Comparison of ENCODE assay signal across 8 cellular contexts in genomic region chr3:129182390-129183180, GRCh38. TPM values are rescaled to one million over a fixed set of nuclear protein-coding genes. Genes with fewer than 3 reads are reported as not detected.
DNase-seq lines count a peak whose midpoint lies in the region; ATAC-seq, FAIRE-seq and TF ChIP-seq lines count a peak whose summit lies in the region.

No MANE protein-coding gene starts in this region.

- H3K9me3 ChIP-seq in SU-DHL-6 (ENCODE audit: insufficient read depth, low read length) (no peaks in the 10 kb centered on the region), endothelial cell of umbilical vein (replicated peaks; ENCODE audit: control insufficient read depth, insufficient read depth, low read length) (no peaks in the 10 kb centered on the region)

- H3K4me3 ChIP-seq in SU-DHL-6 (ENCODE audit: insufficient read depth, low read length, poor library complexity, severe bottlenecking) (peak overlapping the region; percentile 88), endothelial cell of umbilical vein (replicated peaks in 1 of 3; ENCODE audit: insufficient read depth in 1 of 3, low read depth in 1 of 3, low read length in 3 of 3) (peak overlapping the region; percentile 82 to 96 (median 88))

- intact Hi-C loops in endothelial cell of umbilical vein (cut with micrococcal nuclease) = loop anchor here (1.0 to 5.0 kb wide), 5 partner anchors 21 to 135 kb away; partner anchors contain the start of genes ISY1 and RAB43

- H3K4me3 Mint-ChIP-seq in naive thymus-derived CD8-positive, alpha-beta T cell = peak overlapping the region; percentile 91 to 99 (median 96)

- CTCF ChIA-PET in endothelial cell of umbilical vein (lab: Charles Lee) = interaction anchor here (1.1 to 2.0 kb wide), 6 partner anchors 10 to 212 kb away, joined by 3 to 9 read pairs (median 4); partner anchors contain the start of gene RAB43

- no peak for TF ChIP-seq CTCF in SU-DHL-6 (IDR thresholded peaks at IDR 0.05; ENCODE audit: insufficient read depth, low read length, poor library complexity, severe bottlenecking)
- TF ChIP-seq CTCF in endothelial cell of umbilical vein (IDR thresholded peaks at IDR 0.05; ENCODE audit: extremely low read depth in 1 of 2, insufficient read depth in 1 of 2, low read depth in 1 of 2, low read length in 2 of 2) = no peak

- no peaks in the 10 kb centered on the region for H3K27me3 ChIP-seq in SU-DHL-6 (ENCODE audit: low read length)
- no peaks in the 10 kb centered on the region for H3K27me3 ChIP-seq in endothelial cell of umbilical vein (ENCODE audit: control insufficient read depth in 2 of 2, insufficient read depth in 2 of 2, low read length in 2 of 2)

- H3K9me2 ChIP-seq in SU-DHL-6 (replicated peaks; ENCODE audit: insufficient read depth, low read length) = no peaks in the 10 kb centered on the region

- H3K27ac Mint-ChIP-seq in naive thymus-derived CD8-positive, alpha-beta T cell = peak overlapping the region; percentile 92 to 100 (median 98)

- H2AFZ ChIP-seq in SU-DHL-6 (ENCODE audit: low read depth, low read length, severe bottlenecking) (no peak overlapping the region), endothelial cell of umbilical vein (ENCODE audit: low read depth, low read length) (no peak overlapping the region)

- no peaks in the 10 kb centered on the region for H3K9me3 Mint-ChIP-seq in naive thymus-derived CD8-positive, alpha-beta T cell

- TSS peak; percentile 37 for BruUV-seq in endothelial cell of umbilical vein (replicated peaks; lab: Mats Ljungman, UMichigan)

- H3K36me3 Mint-ChIP-seq in naive thymus-derived CD8-positive, alpha-beta T cell = peaks cover 8 to 48% (median 14%) of the 10 kb centered on the region in 3 donors

- H3K27me3 Mint-ChIP-seq in naive thymus-derived CD8-positive, alpha-beta T cell = no peaks in the 10 kb centered on the region

- H3K79me2 ChIP-seq in SU-DHL-6 (ENCODE audit: insufficient read depth, low read length) = peaks cover 70% of the 10 kb centered on the region
- H3K79me2 ChIP-seq in endothelial cell of umbilical vein (ENCODE audit: control insufficient read depth, insufficient read depth, low read length) = peaks cover 67% of the 10 kb centered on the region

- FAIRE-seq in endothelial cell of umbilical vein (lab: Jason Lieb, UNC) = no peak

- H3K36me3 ChIP-seq in SU-DHL-6 (ENCODE audit: low read length) = peaks cover 17% of the 10 kb centered on the region
- H3K36me3 ChIP-seq in endothelial cell of umbilical vein (ENCODE audit: control insufficient read depth in 2 of 2, extremely low read depth in 1 of 2, insufficient read depth in 2 of 2, low read length in 2 of 2) = peaks cover 1 to 5% of the 10 kb centered on the region in 2 experiments

- H3K9ac ChIP-seq in SU-DHL-6 (ENCODE audit: low read length) (peak overlapping the region; percentile 98), endothelial cell of umbilical vein (replicated peaks; ENCODE audit: extremely low read depth, insufficient read depth, low read length) (peak overlapping the region; percentile 99)

- DNase-seq in stimulated activated CD4-positive, alpha-beta T cell treated with anti-CD3 and anti-CD28 coated beads, Interleukin-15, amount 100 ng/mL, for 24 hours = peak; percentile 43
- DNase-seq in stimulated activated CD4-positive, alpha-beta T cell treated with anti-CD3 and anti-CD28 coated beads, Interleukin-12 subunit alpha, Interleukin-12 subunit beta, amount 100 ng/mL, for 4 hours = no peak
- peak; percentile 52 for DNase-seq in endothelial cell of umbilical vein (ENCODE audit: low read depth, low spot score)
- DNase-seq in naive thymus-derived CD8-positive, alpha-beta T cell = peak in 3 of 10 donors; percentile 32 to 40 (median 37)
- DNase-seq in NCI-H2227 (lab: John Stamatoyannopoulos, UW; ENCODE audit: unreplicated experiment) = no peak

- dilution Hi-C loops in endothelial cell of umbilical vein (cut with MboI; ENCODE audit: extremely low pct_ligation_motif_present, low sequenced_read_pairs) = no loop called here

- H4K20me1 ChIP-seq in SU-DHL-6 (ENCODE audit: low read depth, low read length) (peaks cover 30% of the 10 kb centered on the region), endothelial cell of umbilical vein (replicated peaks; ENCODE audit: control insufficient read depth, extremely low read depth, insufficient read depth, low read length) (peaks cover 7% of the 10 kb centered on the region)

- H3K4me2 ChIP-seq in SU-DHL-6 (ENCODE audit: low read depth, low read length, poor library complexity, severe bottlenecking) (peak overlapping the region; percentile 89), endothelial cell of umbilical vein (ENCODE audit: insufficient read depth, low read length) (peak overlapping the region; percentile 96)

- H3K9me1 ChIP-seq in endothelial cell of umbilical vein (replicated peaks; ENCODE audit: control insufficient read depth, extremely low read depth, insufficient read depth, low read length) = no peaks in the 10 kb centered on the region

- no peaks in the 10 kb centered on the region; the same call in 1 of the 2 replicates for H3F3A ChIP-seq in SU-DHL-6 (ENCODE audit: insufficient read depth)

- no peak for ATAC-seq in naive thymus-derived CD8-positive, alpha-beta T cell
- ATAC-seq in GM21447 (IDR thresholded peaks at IDR 0.05; ENCODE audit: unreplicated experiment) (no peak), HG03175 (IDR thresholded peaks at IDR 0.05; ENCODE audit: unreplicated experiment) (no peak)

- peaks cover 40% of the 10 kb centered on the region for H3K4me1 ChIP-seq in endothelial cell of umbilical vein (ENCODE audit: control insufficient read depth, extremely low read depth, insufficient read depth, low read length)

- H3K4me1 Mint-ChIP-seq in naive thymus-derived CD8-positive, alpha-beta T cell = peaks cover 15 to 62% (median 47%) of the 10 kb centered on the region in 4 donors

- POLR2A ChIA-PET in endothelial cell of umbilical vein (lab: Charles Lee) = interaction anchor here (1.8 kb wide), 1 partner anchor 13 kb away, joined by 7 read pairs; no protein-coding TSS in a partner anchor
- POLR2A ChIA-PET in naive thymus-derived CD8-positive, alpha-beta T cell (lab: Charles Lee) = interaction anchor here (0.5 to 4.9 kb wide), 28 partner anchors 7 to 212 kb away, joined by 3 to 93 read pairs (median 5); partner anchors contain the start of genes CFAP92, COPG1, HMCES and RAB43

- TF ChIP-seq POLR2A in endothelial cell of umbilical vein (IDR thresholded peaks at IDR 0.05; ENCODE audit: low read depth, low read length) = no peak

- peak overlapping the region; percentile 75 for H3K27ac ChIP-seq in SU-DHL-6 (ENCODE audit: low read depth, low read length)
- H3K27ac ChIP-seq in endothelial cell of umbilical vein (ENCODE audit: insufficient read depth, low read depth, low read length) = peak overlapping the region; percentile 87

TF ChIP-seq in endothelial cell of umbilical vein, 7 proteins besides CTCF, POLR2A, EP300 and RAD21:
- TF ChIP-seq MYC (IDR thresholded peaks at IDR 0.05; ENCODE audit: low read depth, low read length) (no peak), JUN (IDR thresholded peaks at IDR 0.05; ENCODE audit: borderline replicate concordance, insufficient read depth, insufficient read length, low read depth) (no peak), FOS (IDR thresholded peaks at IDR 0.05; ENCODE audit: borderline replicate concordance, insufficient read depth, low read length) (no peak), EZH2 (IDR thresholded peaks at IDR 0.05; ENCODE audit: borderline replicate concordance, low read depth, low read length, severe bottlenecking) (no peak), MAX (IDR thresholded peaks at IDR 0.05; ENCODE audit: insufficient read depth, insufficient read length) (no peak), POLR2AphosphoS5 (IDR thresholded peaks at IDR 0.05; ENCODE audit: insufficient read depth, low read depth, low read length) (no peak), GATA2 (IDR thresholded peaks at IDR 0.05; ENCODE audit: insufficient read depth, insufficient read length, low read depth, low read length) (no peak)

RNA-seq across cellular contexts. Expression of gene CNBP, which starts 1.1 kb away (rescaled TPM):
- total RNA-seq in endothelial cell of umbilical vein = 197 and 205 TPM in 2 replicates
- 152 and 196 TPM in 2 replicates for polyA plus RNA-seq in endothelial cell of umbilical vein
- polyA plus RNA-seq in endothelial cell of umbilical vein (2011; cell fraction: cytosol; rRNA removed) = 245 and 261 TPM in 2 replicates
- polyA plus RNA-seq in endothelial cell of umbilical vein (2011; cell fraction: nucleus; rRNA removed) = 110 and 143 TPM in 2 replicates
- 185 and 265 TPM in 2 replicates for polyA plus RNA-seq in endothelial cell of umbilical vein (2012)
- polyA minus RNA-seq in endothelial cell of umbilical vein = 209 and 214 TPM in 2 replicates
- polyA minus RNA-seq in endothelial cell of umbilical vein (2011; cell fraction: cytosol; rRNA and poly(A)+ RNA removed) = 226 TPM
- 47.3 and 58.8 TPM in 2 replicates for polyA minus RNA-seq in endothelial cell of umbilical vein (2011; cell fraction: nucleus; rRNA and poly(A)+ RNA removed)
- total RNA-seq in naive thymus-derived CD8-positive, alpha-beta T cell = 100 to 1,000 TPM; 403 to 421 TPM
- polyA plus RNA-seq in naive thymus-derived CD8-positive, alpha-beta T cell = 100 to 1,000 TPM; 843 to 960 (median 927) TPM

RNA-seq across cellular contexts. Expression of gene ISY1, which starts 21.7 kb away (rescaled TPM):
- total RNA-seq in endothelial cell of umbilical vein = 50.6 and 59.4 TPM in 2 replicates
- polyA plus RNA-seq in endothelial cell of umbilical vein = 50.7 and 65.1 TPM in 2 replicates
- polyA plus RNA-seq in endothelial cell of umbilical vein (2011; cell fraction: cytosol; rRNA removed) = 48.7 and 49.6 TPM in 2 replicates
- 16.5 and 18.1 TPM in 2 replicates for polyA plus RNA-seq in endothelial cell of umbilical vein (2011; cell fraction: nucleus; rRNA removed)
- polyA plus RNA-seq in endothelial cell of umbilical vein (2012) = 31.5 and 48.7 TPM in 2 replicates
- polyA minus RNA-seq in endothelial cell of umbilical vein = 20.0 and 22.6 TPM in 2 replicates
- 25.5 TPM for polyA minus RNA-seq in endothelial cell of umbilical vein (2011; cell fraction: cytosol; rRNA and poly(A)+ RNA removed)
- polyA minus RNA-seq in endothelial cell of umbilical vein (2011; cell fraction: nucleus; rRNA and poly(A)+ RNA removed) = 7.5 and 12.3 TPM in 2 replicates
- 10 to 100 TPM; 47.1 to 47.2 TPM for total RNA-seq in naive thymus-derived CD8-positive, alpha-beta T cell
- 100 to 1,000 TPM; 101 to 119 (median 107) TPM for polyA plus RNA-seq in naive thymus-derived CD8-positive, alpha-beta T cell

Comparison
In these comparisons a context has a peak if more than half of its experiments do, and no peak if none do; other contexts are left out.
1. DNase-seq: peak in stimulated activated CD4-positive, alpha-beta T cell treated with anti-CD3 and anti-CD28 coated beads, Interleukin-15, amount 100 ng/mL, for 24 hours (single experiment) and endothelial cell of umbilical vein (single experiment); none in stimulated activated CD4-positive, alpha-beta T cell treated with anti-CD3 and anti-CD28 coated beads, Interleukin-12 subunit alpha, Interleukin-12 subunit beta, amount 100 ng/mL, for 4 hours (single experiment) and NCI-H2227 (single experiment).